29 cellular contexts compared by ENCODE assay signal in the genomic region with DNA sequence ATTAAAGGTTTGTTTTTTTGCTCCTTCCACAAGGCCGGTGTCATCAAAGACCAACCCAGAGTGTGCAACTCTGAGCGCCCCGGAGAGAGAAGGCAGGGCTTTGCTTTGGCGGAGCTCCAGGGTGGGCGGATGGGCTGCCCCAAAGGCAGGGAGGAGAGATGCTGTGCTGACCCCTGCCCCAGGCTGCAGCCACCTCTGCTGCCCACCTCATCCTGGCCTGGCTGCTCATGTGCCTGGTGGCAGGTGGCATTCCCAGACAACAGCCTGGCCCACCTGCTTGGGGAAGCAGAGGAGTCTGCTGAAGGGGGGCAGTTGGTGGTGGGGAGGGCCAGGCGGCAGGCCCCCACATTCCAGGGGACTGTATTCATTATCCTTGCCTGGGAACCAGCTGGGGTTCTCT.
"Had no signal": no experiment of that assay in that cellular context is flagged by ENCODE, and none has a peak within 500 bp of the region (broad histone marks: within the 10 kb centered on the region; RNA-seq: fewer than 3 reads in every experiment).

No MANE protein-coding gene starts in this region.

- H3K36me3 Mint-ChIP-seq: naive thymus-derived CD8-positive, alpha-beta T cell; natural killer cell treated with Interleukin-12 subunit alpha and Interleukin-12 subunit beta and Interleukin-15 and Interleukin-18, amount 100 ng/mL, for 72 hours had no signal

- H2AFZ ChIP-seq: neural progenitor cell, parathyroid adenoma had no signal

- H3K4me1 ChIP-seq: neural progenitor cell, parathyroid adenoma, prostate gland, right lobe of liver, sigmoid colon, stomach, thyroid gland, upper lobe of left lung, vagina had no signal

- H3K79me2 ChIP-seq: parathyroid adenoma had no signal

- ATAC-seq: naive thymus-derived CD8-positive, alpha-beta T cell; natural killer cell treated with Interleukin-12 subunit alpha and Interleukin-12 subunit beta and Interleukin-15 and Interleukin-18, amount 100 ng/mL, for 72 hours; right cardiac atrium; right lobe of liver; stimulated activated memory B cell treated with anti-CD40 and anti-IgM and Interleukin-4, amounts not matched to agents 10 μg/mL and 1 μg/mL and 100 μg/mL, for 72 hours had no signal

- H3K9me3 Mint-ChIP-seq: naive B cell; naive thymus-derived CD8-positive, alpha-beta T cell; natural killer cell treated with Interleukin-12 subunit alpha and Interleukin-12 subunit beta and Interleukin-15 and Interleukin-18, amount 100 ng/mL, for 72 hours; nephron progenitor cell; neural progenitor cell; stimulated activated memory B cell treated with anti-CD40 and anti-IgM and Interleukin-4, amounts not matched to agents 10 μg/mL and 1 μg/mL and 100 μg/mL, for 72 hours; stimulated activated naive CD8-positive, alpha-beta T cell treated with anti-CD3 and anti-CD28 coated beads, Interleukin-15, Interleukin-2, amounts not matched to agents 100 ng/mL and 50 ng/mL, for 24 hours had no signal

- H3K27ac ChIP-seq: neural progenitor cell, neutrophil, ovary, parathyroid adenoma, prostate gland, right lobe of liver, sigmoid colon, stomach, thoracic aorta, thyroid gland, tibial nerve, upper lobe of left lung, vagina had no signal

- H3K9me3 ChIP-seq: neutrophil, ovary, prostate gland, right lobe of liver, sigmoid colon, stomach, thoracic aorta, thyroid gland, tibial nerve, upper lobe of left lung, vagina had no signal

- H3K27ac Mint-ChIP-seq: natural killer cell treated with Interleukin-12 subunit alpha and Interleukin-12 subunit beta and Interleukin-15 and Interleukin-18, amount 100 ng/mL, for 72 hours; stimulated activated memory B cell treated with anti-CD40 and anti-IgM and Interleukin-4, amounts not matched to agents 10 μg/mL and 1 μg/mL and 100 μg/mL, for 72 hours; stimulated activated naive CD8-positive, alpha-beta T cell treated with anti-CD3 and anti-CD28 coated beads, Interleukin-15, Interleukin-2, amounts not matched to agents 100 ng/mL and 50 ng/mL, for 24 hours had no signal

- H3K4me2 ChIP-seq: neural progenitor cell had no signal

- DNase-seq: naive B cell; naive thymus-derived CD8-positive, alpha-beta T cell; nephron progenitor cell; nucleus accumbens; ovary; right lobe of liver; sigmoid colon; small intestine; stimulated activated CD4-positive, alpha-beta T cell treated with anti-CD3 and anti-CD28 coated beads, Interleukin-12 subunit alpha, Interleukin-12 subunit beta, amount 100 ng/mL, for 4 hours; stimulated activated CD4-positive, alpha-beta T cell treated with anti-CD3 and anti-CD28 coated beads, Interleukin-1b, Interleukin-23, amount 100 ng/mL, for 48 hours; stimulated activated CD4-positive, alpha-beta T cell treated with anti-CD3 and anti-CD28 coated beads, Interleukin-4, amount 100 ng/mL, for 1 hour; stimulated activated CD4-positive, alpha-beta T cell treated with anti-CD3 and anti-CD28 coated beads, Interleukin-4, amount 100 ng/mL, for 4 hours; stimulated activated CD8-positive, alpha-beta memory T cell treated with anti-CD3 and anti-CD28 coated beads, Interleukin-4, amount 100 ng/mL, for 48 hours; stimulated activated naive CD4-positive, alpha-beta T cell treated with Interleukin-2 at 50 U/mL for 16 hours; stomach; trophoblast cell; upper lobe of left lung had no signal

- H3K27me3 ChIP-seq: neural progenitor cell, neutrophil, ovary, right lobe of liver, sigmoid colon, stomach, thyroid gland, tibial nerve, upper lobe of left lung, vagina had no signal

- H3K36me3 ChIP-seq: neural progenitor cell, neutrophil, ovary, prostate gland, right lobe of liver, sigmoid colon, stomach, thoracic aorta, thyroid gland, tibial nerve, upper lobe of left lung, vagina had no signal

- H3K27me3 Mint-ChIP-seq: naive B cell; naive thymus-derived CD8-positive, alpha-beta T cell; stimulated activated memory B cell treated with anti-CD40 and anti-IgM and Interleukin-4, amounts not matched to agents 10 μg/mL and 1 μg/mL and 100 μg/mL, for 72 hours; stimulated activated naive CD8-positive, alpha-beta T cell treated with anti-CD3 and anti-CD28 coated beads, Interleukin-15, Interleukin-2, amounts not matched to agents 100 ng/mL and 50 ng/mL, for 24 hours had no signal

- H3K4me3 ChIP-seq: neural progenitor cell, ovary, prostate gland, right lobe of liver, sigmoid colon, stomach, thoracic aorta, thyroid gland, tibial nerve, upper lobe of left lung, vagina had no signal

- H3K4me3 Mint-ChIP-seq: naive B cell; naive thymus-derived CD8-positive, alpha-beta T cell; natural killer cell treated with Interleukin-12 subunit alpha and Interleukin-12 subunit beta and Interleukin-15 and Interleukin-18, amount 100 ng/mL, for 72 hours; nephron progenitor cell; neural progenitor cell; stimulated activated memory B cell treated with anti-CD40 and anti-IgM and Interleukin-4, amounts not matched to agents 10 μg/mL and 1 μg/mL and 100 μg/mL, for 72 hours; stimulated activated naive CD8-positive, alpha-beta T cell treated with anti-CD3 and anti-CD28 coated beads, Interleukin-15, Interleukin-2, amounts not matched to agents 100 ng/mL and 50 ng/mL, for 24 hours had no signal
